11 cellular contexts compared by ENCODE assay signal in genomic region chr6:5619249-5619648, GRCh38.
DNase-seq lines count a peak whose midpoint lies in the region; ATAC-seq and TF ChIP-seq lines count a peak whose summit lies in the region.
"Had no signal": no experiment of that assay in that cellular context is flagged by ENCODE, and none has a peak within 500 bp of the region (broad histone marks: within the 10 kb centered on the region; RNA-seq: fewer than 3 reads in every experiment).

No MANE protein-coding gene starts in this region.

- intact Hi-C loops in OCI-LY7 (cut with micrococcal nuclease; ENCODE audit: unreplicated experiment), result no loop called here

- H3K9ac ChIP-seq in neural progenitor cell, result no peak overlapping the region

- no peak overlapping the region for H3K4me3 ChIP-seq in OCI-LY7 (ENCODE audit: low read depth, low read length, poor library complexity, severe bottlenecking)
- H3K4me3 ChIP-seq in neural progenitor cell, result no peak overlapping the region
- H3K4me3 ChIP-seq: adrenal gland, lung had no signal

- H3K79me2 ChIP-seq in OCI-LY7 (ENCODE audit: insufficient read depth, low read depth, low read length), result no peaks in the 10 kb centered on the region
- no peaks in the 10 kb centered on the region for H3K79me2 ChIP-seq in neural progenitor cell (ENCODE audit: low read depth)

- H3K9me2 ChIP-seq in OCI-LY7 (ENCODE audit: insufficient read depth, low read length), result no peaks in the 10 kb centered on the region

- no peak for TF ChIP-seq CTCF in GM10266 (IDR thresholded peaks at IDR 0.05; ENCODE audit: control insufficient read depth, insufficient read depth, low read depth, missing control alignments)
- no peak for TF ChIP-seq CTCF in OCI-LY7 (conservative IDR thresholded peaks at IDR 0.05; ENCODE audit: low read length)
- TF ChIP-seq CTCF in neural progenitor cell (IDR thresholded peaks at IDR 0.05), result no peak

- H3K4me3 Mint-ChIP-seq in central memory CD8-positive, alpha-beta T cell, result peak overlapping the region; percentile 56
- no peak overlapping the region for H3K4me3 Mint-ChIP-seq in neural progenitor cell

- H3K9me3 ChIP-seq in OCI-LY7 (ENCODE audit: low read length) (no peaks in the 10 kb centered on the region), neural progenitor cell (ENCODE audit: low read depth) (no peaks in the 10 kb centered on the region)
- H3K9me3 ChIP-seq: adrenal gland had no signal

- peak; percentile 51 for DNase-seq in GM10266 (ENCODE audit: extremely low spot score)
- DNase-seq in OCI-LY7 (ENCODE audit: low spot score), result peak; percentile 69
- no peak for DNase-seq in central memory CD8-positive, alpha-beta T cell (ENCODE audit: low spot score in 2 of 2)
- no peak for DNase-seq in neural progenitor cell (ENCODE audit: low spot score)
- DNase-seq in NCI-H524 treated with DMSO at 0.1 percent for 48 hours (lab: John Stamatoyannopoulos, UW), result no peak
- DNase-seq in NCI-H187 treated with DMSO at 0.1 percent for 48 hours (lab: John Stamatoyannopoulos, UW), result no peak
- DNase-seq: adrenal gland had no signal

- no peaks in the 10 kb centered on the region for H3K27me3 ChIP-seq in neural progenitor cell
- H3K27me3 ChIP-seq: adrenal gland had no signal

- no peaks in the 10 kb centered on the region for H4K20me1 ChIP-seq in OCI-LY7 (ENCODE audit: insufficient read depth, low read length)
- H4K20me1 ChIP-seq in neural progenitor cell (ENCODE audit: low read depth), result no peaks in the 10 kb centered on the region

- peak; percentile 85 for ATAC-seq in GM21619 (IDR thresholded peaks at IDR 0.05; ENCODE audit: unreplicated experiment)
- peak; percentile 93 for ATAC-seq in central memory CD8-positive, alpha-beta T cell (replicated peaks; ENCODE audit: extremely low read depth, poor library complexity, severe bottlenecking)
- ATAC-seq in HG03039 (IDR thresholded peaks at IDR 0.05; ENCODE audit: unreplicated experiment), result no peak
- ATAC-seq: esophagus mucosa had no signal

- POLR2A ChIA-PET in OCI-LY7 (lab: Charles Lee), result interaction anchor here (0.6 to 0.8 kb wide), 2 partner anchors 63 to 89 kb away, joined by 3 to 6 read pairs; no protein-coding TSS in a partner anchor

- H3K27ac ChIP-seq in OCI-LY7 (ENCODE audit: low read depth, low read length, poor library complexity, severe bottlenecking), result no peak overlapping the region
- H3K27ac ChIP-seq in neural progenitor cell, result no peak overlapping the region
- H3K27ac ChIP-seq: adrenal gland had no signal

- H3K4me1 ChIP-seq in OCI-LY7 (ENCODE audit: insufficient read depth, low read length, poor library complexity, severe bottlenecking) (peaks cover 9% of the 10 kb centered on the region), neural progenitor cell (no peaks in the 10 kb centered on the region)
- H3K4me1 ChIP-seq: adrenal gland had no signal

- peaks cover 20% of the 10 kb centered on the region for H3K4me1 Mint-ChIP-seq in central memory CD8-positive, alpha-beta T cell
- H3K4me1 Mint-ChIP-seq in neural progenitor cell, result peaks cover 3% of the 10 kb centered on the region

- peak overlapping the region; percentile 15 for H3K4me2 ChIP-seq in OCI-LY7 (ENCODE audit: low read length)
- no peak overlapping the region for H3K4me2 ChIP-seq in neural progenitor cell

- H3K36me3 Mint-ChIP-seq in central memory CD8-positive, alpha-beta T cell (ENCODE audit: insufficient read depth), result peaks cover 2% of the 10 kb centered on the region
- H3K36me3 Mint-ChIP-seq in neural progenitor cell, result peaks cover 8% of the 10 kb centered on the region

- H3K27me3 Mint-ChIP-seq in central memory CD8-positive, alpha-beta T cell, result no peaks in the 10 kb centered on the region
- peaks cover 6% of the 10 kb centered on the region for H3K27me3 Mint-ChIP-seq in neural progenitor cell (ENCODE audit: insufficient read depth, low read depth)

- peak overlapping the region; percentile 90 for H3K27ac Mint-ChIP-seq in central memory CD8-positive, alpha-beta T cell (ENCODE audit: low read depth)
- no peak overlapping the region for H3K27ac Mint-ChIP-seq in neural progenitor cell

- no peaks in the 10 kb centered on the region for H3K9me3 Mint-ChIP-seq in central memory CD8-positive, alpha-beta T cell
- H3K9me3 Mint-ChIP-seq in neural progenitor cell, result no peaks in the 10 kb centered on the region

- H3F3A ChIP-seq in neural progenitor cell (ENCODE audit: low read depth), result no peaks in the 10 kb centered on the region

- peak overlapping the region; percentile 67; the same call in 1 of the 2 replicates for H2AFZ ChIP-seq in OCI-LY7 (ENCODE audit: low read length)
- no peak overlapping the region for H2AFZ ChIP-seq in neural progenitor cell (replicated peaks)

- CTCF ChIA-PET in OCI-LY7 (lab: Charles Lee; ENCODE audit: unreplicated experiment), result no interaction called here

- BruUV-seq in OCI-LY7 (replicated peaks; lab: Mats Ljungman, UMichigan), result no TSS peak

- H3K36me3 ChIP-seq in OCI-LY7 (ENCODE audit: insufficient read depth, low read length), result no peaks in the 10 kb centered on the region
- H3K36me3 ChIP-seq in neural progenitor cell, result no peaks in the 10 kb centered on the region
- H3K36me3 ChIP-seq: adrenal gland had no signal

Comparison
In these comparisons a context has a peak if more than half of its experiments do, and no peak if none do; other contexts are left out.
1. DNase-seq: peak in GM10266 (single experiment) and OCI-LY7 (single experiment); none in central memory CD8-positive, alpha-beta T cell (0 of 2), neural progenitor cell (single experiment), NCI-H524 treated with DMSO at 0.1 percent for 48 hours (single experiment) and NCI-H187 treated with DMSO at 0.1 percent for 48 hours (single experiment).